ENCODE assay signal across 8 cellular contexts in genomic region chr19:16328824-16329482, GRCh38.
DNase-seq lines count a peak whose midpoint lies in the region; ATAC-seq and TF ChIP-seq lines count a peak whose summit lies in the region.

No MANE protein-coding gene starts in this region.

- H3K27ac ChIP-seq in RWPE1: peak overlapping the region; percentile 41
- H3K27ac ChIP-seq in parathyroid adenoma: peak overlapping the region; percentile 56

- no peak overlapping the region for H2AFZ ChIP-seq in parathyroid adenoma

- no peak overlapping the region for H3K9ac ChIP-seq in parathyroid adenoma

- TF ChIP-seq CTCF in RWPE1 (conservative IDR thresholded peaks at IDR 0.05; ENCODE audit: low read depth) (no peak), parathyroid adenoma (IDR thresholded peaks at IDR 0.05) (no peak)

- CTCF ChIA-PET in RWPE1 (lab: Yijun Ruan, JAX): interaction anchor here (0.5 to 0.7 kb wide), 3 partner anchors 13 to 58 kb away, joined by 3 to 4 read pairs (median 3); no protein-coding TSS in a partner anchor

- H3K4me1 ChIP-seq in parathyroid adenoma: no peaks in the 10 kb centered on the region

- no peaks in the 10 kb centered on the region for H3K9me3 ChIP-seq in parathyroid adenoma (ENCODE audit: control insufficient read depth, low read length)

- POLR2A ChIA-PET in RWPE1 (lab: Yijun Ruan, JAX; ENCODE audit: low non-redundant PET): no interaction called here

- no peak for ATAC-seq in HG02798 (IDR thresholded peaks at IDR 0.05; ENCODE audit: poor library complexity, unreplicated experiment)

- no peaks in the 10 kb centered on the region for H3K36me3 ChIP-seq in parathyroid adenoma (ENCODE audit: control insufficient read depth, insufficient read depth, low read length)

- peak overlapping the region; percentile 31 for H3K4me2 ChIP-seq in parathyroid adenoma (ENCODE audit: low read length)

- DNase-seq in RWPE1 (ENCODE audit: low spot score): no peak
- peak; percentile 77 for DNase-seq in central memory CD4-positive, alpha-beta T cell
- DNase-seq in NCI-H748 treated with DMSO at 0.1 percent for 48 hours (lab: John Stamatoyannopoulos, UW): no peak
- DNase-seq in NCI-H1105 treated with DMSO at 0.1 percent for 48 hours (lab: John Stamatoyannopoulos, UW): no peak
- no peak for DNase-seq in DMS79 (lab: John Stamatoyannopoulos, UW)

- no peaks in the 10 kb centered on the region for H3K27me3 ChIP-seq in parathyroid adenoma (ENCODE audit: control insufficient read depth, insufficient read depth, low read length)

- H3K4me3 ChIP-seq in GM08714 (ENCODE audit: low read length): peak overlapping the region; percentile 1; the same call in 1 of the 2 replicates
- peak overlapping the region; percentile 29 for H3K4me3 ChIP-seq in parathyroid adenoma (ENCODE audit: low read depth, low read length)

- no peaks in the 10 kb centered on the region for H3K79me2 ChIP-seq in parathyroid adenoma
